20 cellular contexts compared by ENCODE assay signal in genomic region chr12:107668320-107668719, GRCh38. TPM values are rescaled to one million over a fixed set of nuclear protein-coding genes. Genes with fewer than 3 reads are reported as not detected.
A peak's percentile ranks its signal among the peaks of the same experiment; 100 is the strongest.
DNase-seq lines count a peak whose midpoint lies in the region; ATAC-seq, FAIRE-seq and TF ChIP-seq lines count a peak whose summit lies in the region.
"Had no signal": no experiment of that assay in that cellular context is flagged by ENCODE, and none has a peak within 500 bp of the region (broad histone marks: within the 10 kb centered on the region; RNA-seq: fewer than 3 reads in every experiment).

No MANE protein-coding gene starts in this region.

- no TSS peak for BruUV-seq in K562 (replicated peaks; lab: Mats Ljungman, UMichigan)

- H3K27ac ChIP-seq in GM23248 = no peak overlapping the region
- no peak overlapping the region for H3K27ac ChIP-seq in K562 (ENCODE audit: extremely low read depth, low read depth, low read length)
- H3K27ac ChIP-seq: BLaER1 had no signal

- no peak overlapping the region for H3K4me3 ChIP-seq in GM23248
- H3K4me3 ChIP-seq in K562 = no peak overlapping the region
- H3K4me3 ChIP-seq: BLaER1 had no signal

- DNase-seq in Daoy (ENCODE audit: low read depth) = peak; percentile 19
- DNase-seq in GM23248 = peak; percentile 9
- no peak for DNase-seq in K562 (ENCODE audit: extremely low read depth in 1 of 4, low spot score in 3 of 4)
- DNase-seq in mesenteric fat pad (ENCODE audit: low spot score) = peak; percentile 39
- DNase-seq in A172 (ENCODE audit: low spot score) = no peak
- DNase-seq in cerebellar nuclear complex (lab: John Stamatoyannopoulos, UW) = no peak
- DNase-seq in activated naive CD4-positive, alpha-beta T cell treated with anti-CD3 and anti-CD28 coated beads, Interleukin-2, amount 10 ng/mL, durations not matched to agents 7 days and 5 days = no peak
- DNase-seq: Calu3; CD8-positive, alpha-beta T cell; DMS79 treated with DMSO at 0.1 percent for 48 hours; EL; GOT3; H9; Karpas-422; KBM-7 had no signal

- H4K20me1 ChIP-seq in GM23248 (ENCODE audit: insufficient read depth) (no peaks in the 10 kb centered on the region), K562 (replicated peaks; ENCODE audit: control insufficient read depth, insufficient read depth, low read length) (0 out of 2 replicates have a peak, but pooled peaks cover 3% of the 10 kb centered on the region)
- H4K20me1 ChIP-seq: BLaER1 had no signal

- peaks cover 9% of the 10 kb centered on the region for H3K4me1 Mint-ChIP-seq in activated naive CD4-positive, alpha-beta T cell treated with anti-CD3 and anti-CD28 coated beads, Interleukin-2, amount 10 ng/mL, durations not matched to agents 7 days and 5 days

- H3K4me2 ChIP-seq in GM23248 (ENCODE audit: unreplicated experiment) (no peak overlapping the region), K562 (ENCODE audit: insufficient read depth, low read length) (no peak overlapping the region)
- H3K4me2 ChIP-seq: BLaER1 had no signal

- no peaks in the 10 kb centered on the region for H3F3A ChIP-seq in GM23248 (ENCODE audit: insufficient read depth)

- TF ChIP-seq EP300 in K562 (IDR thresholded peaks at IDR 0.05; ENCODE audit: low read length) = no peak

- CTCF ChIA-PET in K562 (lab: Yijun Ruan, JAX; ENCODE audit: low intra/inter-chr PET ratio) = no interaction called here
- CTCF ChIA-PET in activated naive CD4-positive, alpha-beta T cell treated with anti-CD3 and anti-CD28 coated beads, Interleukin-2, amount 10 ng/mL, durations not matched to agents 7 days and 5 days (lab: Charles Lee) = no interaction called here

- H3K9me3 Mint-ChIP-seq in activated naive CD4-positive, alpha-beta T cell treated with anti-CD3 and anti-CD28 coated beads, Interleukin-2, amount 10 ng/mL, durations not matched to agents 7 days and 5 days = no peaks in the 10 kb centered on the region
- H3K9me3 Mint-ChIP-seq: CD8-positive, alpha-beta T cell; H9 had no signal

- WGBS in GM23248 (ENCODE audit: low coverage in 1 of 2, low lambda C conversion rate in 2 of 2, missing lambda C conversion rate in 2 of 2), 2 experiments = 45 to 50% methylated on average over 4 of the region's 4 CpGs
- 0% methylated on average over 4 of the region's 4 CpGs for WGBS in K562 (ENCODE audit: insufficient coverage, low coverage, missing lambda C conversion rate)

- no peak overlapping the region for H2AFZ ChIP-seq in GM23248
- H2AFZ ChIP-seq in K562 (ENCODE audit: low read depth, low read length) = no peak overlapping the region

- H3K27me3 Mint-ChIP-seq in activated naive CD4-positive, alpha-beta T cell treated with anti-CD3 and anti-CD28 coated beads, Interleukin-2, amount 10 ng/mL, durations not matched to agents 7 days and 5 days = peaks cover 45% of the 10 kb centered on the region

- POLR2A ChIA-PET in K562 (lab: Yijun Ruan, JAX) = interaction anchor here (1.2 kb wide), 1 partner anchor 14 kb away, joined by 3 read pairs; no protein-coding TSS in a partner anchor

- no peaks in the 10 kb centered on the region for H3K36me3 Mint-ChIP-seq in activated naive CD4-positive, alpha-beta T cell treated with anti-CD3 and anti-CD28 coated beads, Interleukin-2, amount 10 ng/mL, durations not matched to agents 7 days and 5 days
- H3K36me3 Mint-ChIP-seq: CD8-positive, alpha-beta T cell had no signal

- no peaks in the 10 kb centered on the region for H3K9me1 ChIP-seq in K562 (ENCODE audit: control insufficient read depth, insufficient read depth, low read length)

- H3K4me3 Mint-ChIP-seq in activated naive CD4-positive, alpha-beta T cell treated with anti-CD3 and anti-CD28 coated beads, Interleukin-2, amount 10 ng/mL, durations not matched to agents 7 days and 5 days = no peak overlapping the region
- H3K4me3 Mint-ChIP-seq: CD8-positive, alpha-beta T cell; H9 had no signal

- H3K27me3 ChIP-seq in GM23248 (replicated peaks; ENCODE audit: insufficient read depth) = peaks cover 25% of the 10 kb centered on the region
- H3K27me3 ChIP-seq in K562 (ENCODE audit: control insufficient read depth in 2 of 2, insufficient read depth in 2 of 2, low read length in 2 of 2) = peaks cover 29 to 42% of the 10 kb centered on the region in 2 experiments
- H3K27me3 ChIP-seq: BLaER1 had no signal

- intact Hi-C loops in K562 (cut with micrococcal nuclease) = no loop called here

- H3K79me2 ChIP-seq in GM23248 (ENCODE audit: insufficient read depth) (no peaks in the 10 kb centered on the region), K562 (ENCODE audit: control insufficient read depth, insufficient read depth, low read length) (no peaks in the 10 kb centered on the region)

- H3K4me1 ChIP-seq in GM23248 (ENCODE audit: insufficient read depth) (no peaks in the 10 kb centered on the region), K562 (replicated peaks in 1 of 2; ENCODE audit: control insufficient read depth in 2 of 2, insufficient read depth in 2 of 2, low read length in 2 of 2) (no peaks in the 10 kb centered on the region)

- TF ChIP-seq CTCF in K562 (IDR thresholded peaks at IDR 0.05 in 2 of 3, conservative IDR thresholded peaks at IDR 0.05 in 1 of 3; ENCODE audit: insufficient read depth in 2 of 3, low read depth in 1 of 3, low read length in 3 of 3) = no peak

- in situ Hi-C loops in GM23248 (cut with MboI) = no loop called here
- in situ Hi-C loops in K562 (cut with MboI) = no loop called here

- no peaks in the 10 kb centered on the region for H3K36me3 ChIP-seq in GM23248 (ENCODE audit: low read depth)
- H3K36me3 ChIP-seq in K562 (ENCODE audit: control insufficient read depth, insufficient read depth, low read length) = no peaks in the 10 kb centered on the region
- H3K36me3 ChIP-seq: BLaER1 had no signal

- no peak for TF ChIP-seq RAD21 in K562 (CRISPR knock-in tag; conservative IDR thresholded peaks at IDR 0.05 in 1 of 2, IDR thresholded peaks at IDR 0.05 in 1 of 2)

- H3K9ac ChIP-seq in GM23248 (no peak overlapping the region), K562 (ENCODE audit: insufficient read depth in 1 of 2, low read depth in 2 of 2, low read length in 2 of 2) (no peak overlapping the region)
- H3K9ac ChIP-seq: BLaER1 had no signal

- H3K27ac Mint-ChIP-seq in activated naive CD4-positive, alpha-beta T cell treated with anti-CD3 and anti-CD28 coated beads, Interleukin-2, amount 10 ng/mL, durations not matched to agents 7 days and 5 days = no peak overlapping the region
- H3K27ac Mint-ChIP-seq: CD8-positive, alpha-beta T cell had no signal

- no peak for TF ChIP-seq POLR2A in K562 (conservative IDR thresholded peaks at IDR 0.05)

- ATAC-seq in K562 = no peak
- ATAC-seq in HG02571 (IDR thresholded peaks at IDR 0.05; ENCODE audit: unreplicated experiment) = no peak
- ATAC-seq: CD8-positive, alpha-beta T cell had no signal

- no peak for FAIRE-seq in K562 (lab: Jason Lieb, UNC)
- FAIRE-seq: G401.6, GM12892, GM18507 had no signal

- H3K9me3 ChIP-seq in GM23248 (ENCODE audit: low read depth) = no peaks in the 10 kb centered on the region
- H3K9me3 ChIP-seq in K562 (replicated peaks; ENCODE audit: control insufficient read depth, insufficient read depth, low read depth, low read length) = no peaks in the 10 kb centered on the region
- H3K9me3 ChIP-seq: BLaER1 had no signal

- H3K9me2 ChIP-seq in GM23248 (ENCODE audit: insufficient read depth) = no peaks in the 10 kb centered on the region

TF ChIP-seq in K562, 482 proteins besides CTCF, POLR2A, EP300 and RAD21 (continues in another document):
- TF ChIP-seq KAT7 (CRISPR knock-in tag; IDR thresholded peaks at IDR 0.05; ENCODE audit: borderline replicate concordance) = no peak
- no peak for TF ChIP-seq CBFB (CRISPR knock-in tag; IDR thresholded peaks at IDR 0.05)
- no peak for TF ChIP-seq GATA2 (CRISPR knock-in tag; IDR thresholded peaks at IDR 0.05)
- TF ChIP-seq PTTG1 (tag; IDR thresholded peaks at IDR 0.05; ENCODE audit: low read depth) = no peak

RNA-seq across cellular contexts. Expression of gene PWP1, which starts 17.3 kb away (rescaled TPM):
- total RNA-seq in Daoy (2014; rRNA removed; shearing (Covaris generic)) = 142 and 255 TPM in 2 replicates
- 73.7 and 96.5 TPM in 2 replicates for total RNA-seq in GM23248 (2014; rRNA removed; shearing (Covaris generic))
- 97.0 and 108 TPM in 2 replicates for polyA plus RNA-seq in GM23248 (2016; fragmentation: Nextera tagmentation; extraction: Ambion mirVana)
- total RNA-seq in K562 (2011; cell fraction: chromatin; rRNA removed; ENCODE audit: low replicate concordance) = 53.1 and 87.3 TPM in 2 replicates
- total RNA-seq in K562 (2011; cell fraction: nucleolus; rRNA removed) = 27.2 and 28.4 TPM in 2 replicates
- 25.3 and 37.4 TPM in 2 replicates for total RNA-seq in K562 (2011; cell fraction: nucleoplasm; rRNA removed)
- 128 and 147 TPM in 2 replicates for total RNA-seq in K562 (2014; rRNA removed)
- 96.3 and 105 TPM in 2 replicates for total RNA-seq in K562 (2014; rRNA removed; fragmentation: Illumina TruSeq; extraction: Trizol)
- total RNA-seq in K562 (2015; rRNA removed; fragmentation: Illumina TruSeq; extraction: Trizol) = 79.9 and 82.3 TPM in 2 replicates
- 61.6 and 62.0 TPM in 2 replicates for total RNA-seq in K562 (2021)
- 74.1 and 130 TPM in 2 replicates for polyA plus RNA-seq in K562 (2011; rRNA removed)
- 42.2 and 78.7 TPM in 2 replicates for polyA plus RNA-seq in K562 (2011; cell fraction: cytosol; rRNA removed)
- polyA plus RNA-seq in K562 (2011; cell fraction: nucleus; rRNA removed) = 33.2 and 39.5 TPM in 2 replicates
- polyA plus RNA-seq in K562 (2012) = 31.2 and 61.0 TPM in 2 replicates
- polyA plus RNA-seq in K562 (2014; fragmentation: Illumina TruSeq; extraction: Trizol) = 93.5 and 111 TPM in 2 replicates
- 100 to 1,000 TPM; 267 to 401 TPM for polyA plus RNA-seq in K562 (2014; fragmentation: Nextera tagmentation; extraction: Ambion mirVana)
- 76.7 and 78.3 TPM in 2 replicates for polyA plus RNA-seq in K562 (2014; rRNA removed)
- 107 and 157 TPM in 2 replicates for polyA minus RNA-seq in K562 (2011; rRNA and poly(A)+ RNA removed)
- 44.9 and 48.8 TPM in 2 replicates for polyA minus RNA-seq in K562 (2011; cell fraction: cytosol; rRNA and poly(A)+ RNA removed)
- polyA minus RNA-seq in K562 (2011; cell fraction: nucleus; rRNA and poly(A)+ RNA removed) = 21.3 and 33.4 TPM in 2 replicates
- total RNA-seq in mesenteric fat pad = 41.4 TPM
- total RNA-seq in A172 (2014; rRNA removed; shearing (Covaris generic)) = 79.2 and 117 TPM in 2 replicates

Comparison
In these comparisons a context has a peak if more than half of its experiments do, and no peak if none do; other contexts are left out.
1. DNase-seq: peak in Daoy (single experiment), GM23248 (single experiment) and mesenteric fat pad (single experiment); none in K562 (0 of 4), A172 (single experiment), cerebellar nuclear complex (0 of 2) and activated naive CD4-positive, alpha-beta T cell treated with anti-CD3 and anti-CD28 coated beads, Interleukin-2, amount 10 ng/mL, durations not matched to agents 7 days and 5 days (single experiment).